Comparison of ENCODE assay signal across 1 cellular context in genomic region chr2:95017308-95017630, GRCh38.
TF ChIP-seq lines count a peak whose summit lies in the region.

No MANE protein-coding gene starts in this region.

TF ChIP-seq in GM23338, 12 proteins besides CTCF, POLR2A, EP300 and RAD21 (continued from another document):
- TF ChIP-seq, protein P1, sequence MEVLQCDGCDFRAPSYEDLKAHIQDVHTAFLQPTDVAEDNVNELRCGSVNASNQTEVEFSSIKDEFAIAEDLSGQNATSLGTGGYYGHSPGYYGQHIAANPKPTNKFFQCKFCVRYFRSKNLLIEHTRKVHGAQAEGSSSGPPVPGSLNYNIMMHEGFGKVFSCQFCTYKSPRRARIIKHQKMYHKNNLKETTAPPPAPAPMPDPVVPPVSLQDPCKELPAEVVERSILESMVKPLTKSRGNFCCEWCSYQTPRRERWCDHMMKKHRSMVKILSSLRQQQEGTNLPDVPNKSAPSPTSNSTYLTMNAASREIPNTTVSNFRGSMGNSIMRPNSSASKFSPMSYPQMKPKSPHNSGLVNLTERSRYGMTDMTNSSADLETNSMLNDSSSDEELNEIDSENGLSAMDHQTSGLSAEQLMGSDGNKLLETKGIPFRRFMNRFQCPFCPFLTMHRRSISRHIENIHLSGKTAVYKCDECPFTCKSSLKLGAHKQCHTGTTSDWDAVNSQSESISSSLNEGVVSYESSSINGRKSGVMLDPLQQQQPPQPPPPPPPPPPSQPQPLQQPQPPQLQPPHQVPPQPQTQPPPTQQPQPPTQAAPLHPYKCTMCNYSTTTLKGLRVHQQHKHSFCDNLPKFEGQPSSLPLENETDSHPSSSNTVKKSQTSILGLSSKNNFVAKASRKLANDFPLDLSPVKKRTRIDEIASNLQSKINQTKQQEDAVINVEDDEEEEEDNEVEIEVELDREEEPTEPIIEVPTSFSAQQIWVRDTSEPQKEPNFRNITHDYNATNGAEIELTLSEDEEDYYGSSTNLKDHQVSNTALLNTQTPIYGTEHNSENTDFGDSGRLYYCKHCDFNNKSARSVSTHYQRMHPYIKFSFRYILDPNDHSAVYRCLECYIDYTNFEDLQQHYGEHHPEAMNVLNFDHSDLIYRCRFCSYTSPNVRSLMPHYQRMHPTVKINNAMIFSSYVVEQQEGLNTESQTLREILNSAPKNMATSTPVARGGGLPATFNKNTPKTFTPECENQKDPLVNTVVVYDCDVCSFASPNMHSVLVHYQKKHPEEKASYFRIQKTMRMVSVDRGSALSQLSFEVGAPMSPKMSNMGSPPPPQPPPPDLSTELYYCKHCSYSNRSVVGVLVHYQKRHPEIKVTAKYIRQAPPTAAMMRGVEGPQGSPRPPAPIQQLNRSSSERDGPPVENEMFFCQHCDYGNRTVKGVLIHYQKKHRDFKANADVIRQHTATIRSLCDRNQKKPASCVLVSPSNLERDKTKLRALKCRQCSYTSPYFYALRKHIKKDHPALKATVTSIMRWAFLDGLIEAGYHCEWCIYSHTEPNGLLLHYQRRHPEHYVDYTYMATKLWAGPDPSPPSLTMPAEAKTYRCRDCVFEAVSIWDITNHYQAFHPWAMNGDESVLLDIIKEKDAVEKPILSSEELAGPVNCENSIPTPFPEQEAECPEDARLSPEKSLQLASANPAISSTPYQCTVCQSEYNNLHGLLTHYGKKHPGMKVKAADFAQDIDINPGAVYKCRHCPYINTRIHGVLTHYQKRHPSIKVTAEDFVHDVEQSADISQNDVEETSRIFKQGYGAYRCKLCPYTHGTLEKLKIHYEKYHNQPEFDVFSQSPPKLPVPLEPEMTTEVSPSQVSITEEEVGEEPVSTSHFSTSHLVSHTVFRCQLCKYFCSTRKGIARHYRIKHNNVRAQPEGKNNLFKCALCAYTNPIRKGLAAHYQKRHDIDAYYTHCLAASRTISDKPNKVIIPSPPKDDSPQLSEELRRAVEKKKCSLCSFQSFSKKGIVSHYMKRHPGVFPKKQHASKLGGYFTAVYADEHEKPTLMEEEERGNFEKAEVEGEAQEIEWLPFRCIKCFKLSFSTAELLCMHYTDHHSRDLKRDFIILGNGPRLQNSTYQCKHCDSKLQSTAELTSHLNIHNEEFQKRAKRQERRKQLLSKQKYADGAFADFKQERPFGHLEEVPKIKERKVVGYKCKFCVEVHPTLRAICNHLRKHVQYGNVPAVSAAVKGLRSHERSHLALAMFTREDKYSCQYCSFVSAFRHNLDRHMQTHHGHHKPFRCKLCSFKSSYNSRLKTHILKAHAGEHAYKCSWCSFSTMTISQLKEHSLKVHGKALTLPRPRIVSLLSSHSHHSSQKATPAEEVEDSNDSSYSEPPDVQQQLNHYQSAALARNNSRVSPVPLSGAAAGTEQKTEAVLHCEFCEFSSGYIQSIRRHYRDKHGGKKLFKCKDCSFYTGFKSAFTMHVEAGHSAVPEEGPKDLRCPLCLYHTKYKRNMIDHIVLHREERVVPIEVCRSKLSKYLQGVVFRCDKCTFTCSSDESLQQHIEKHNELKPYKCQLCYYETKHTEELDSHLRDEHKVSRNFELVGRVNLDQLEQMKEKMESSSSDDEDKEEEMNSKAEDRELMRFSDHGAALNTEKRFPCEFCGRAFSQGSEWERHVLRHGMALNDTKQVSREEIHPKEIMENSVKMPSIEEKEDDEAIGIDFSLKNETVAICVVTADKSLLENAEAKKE (CRISPR knock-in tag; IDR thresholded peaks at IDR 0.05): no peak
